ENCODE assay signal across 23 cellular contexts in the genomic region with DNA sequence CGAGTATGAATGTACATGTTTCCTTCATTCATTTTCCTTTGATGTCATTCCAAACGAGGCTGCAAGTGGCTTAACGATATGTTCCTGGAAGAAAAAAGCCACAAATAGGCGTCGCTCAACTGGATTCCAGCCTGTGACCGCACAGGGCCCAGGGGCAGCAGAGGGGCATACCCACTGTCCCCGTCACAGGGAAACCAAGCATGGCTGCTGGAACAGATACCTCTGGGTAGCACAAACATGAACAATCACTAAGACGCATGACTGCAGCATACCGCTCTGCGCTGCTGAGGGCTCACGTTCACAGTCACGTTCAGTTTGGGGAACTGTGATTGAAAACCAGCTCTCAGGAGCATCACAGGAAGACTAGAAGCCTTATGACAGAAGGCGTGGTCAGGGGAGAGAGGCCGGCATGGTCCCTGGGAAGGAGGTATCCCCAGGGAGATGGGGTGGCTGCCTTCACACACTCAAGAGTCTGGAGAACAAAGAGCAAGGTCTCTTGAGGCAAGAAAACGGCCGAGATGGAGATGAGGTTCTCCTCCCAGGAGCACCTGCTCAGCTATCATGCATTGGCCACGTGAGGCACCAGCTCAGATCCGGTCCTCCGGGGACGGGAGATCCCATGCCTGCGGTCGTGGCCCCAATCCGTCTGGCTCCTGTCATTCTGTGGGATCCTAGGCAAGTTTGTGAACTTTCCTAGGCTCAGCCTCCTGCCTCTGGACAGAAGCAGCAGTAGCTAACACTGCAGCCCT.
DNase-seq lines count a peak whose midpoint lies in the region; ATAC-seq and TF ChIP-seq lines count a peak whose summit lies in the region.
"Had no signal": no experiment of that assay in that cellular context is flagged by ENCODE, and none has a peak within 500 bp of the region (broad histone marks: within the 10 kb centered on the region; RNA-seq: fewer than 3 reads in every experiment).

No MANE protein-coding gene starts in this region.

- no peak for ATAC-seq in foreskin keratinocyte
- ATAC-seq: Panc1 had no signal

- in situ Hi-C loops in mammary epithelial cell (cut with MboI; ENCODE audit: low sequenced_read_pairs in 2 of 2), result no loop called here

- intact Hi-C loops in mammary epithelial cell (cut with micrococcal nuclease), result no loop called here
- intact Hi-C loops in activated CD4-positive, alpha-beta memory T cell treated with anti-CD3 and anti-CD28 coated beads for 36 hours (cut with micrococcal nuclease), result no loop called here

- no peak overlapping the region for H3K9ac ChIP-seq in mammary epithelial cell (ENCODE audit: insufficient read depth, low read length)
- H3K9ac ChIP-seq: GM23248, SK-N-SH had no signal

- CTCF ChIA-PET in mammary epithelial cell (lab: Charles Lee; ENCODE audit: low non-redundant PET), result no interaction called here
- CTCF ChIA-PET in activated CD4-positive, alpha-beta memory T cell treated with anti-CD3 and anti-CD28 coated beads for 36 hours (lab: Charles Lee), result no interaction called here

- no peaks in the 10 kb centered on the region for H3K36me3 Mint-ChIP-seq in activated T-cell treated with anti-CD3 and anti-CD28 coated beads, Interleukin-2, amount 50 U/mL, for 24 hours (ENCODE audit: low read depth)
- H3K36me3 Mint-ChIP-seq in mesothelial cell of epicardium, result peaks cover 28% of the 10 kb centered on the region
- H3K36me3 Mint-ChIP-seq in activated CD4-positive, alpha-beta memory T cell treated with anti-CD3 and anti-CD28 coated beads for 36 hours, result peaks cover 2% of the 10 kb centered on the region

- H3K4me3 Mint-ChIP-seq in activated T-cell treated with anti-CD3 and anti-CD28 coated beads, Interleukin-2, amount 50 U/mL, for 24 hours, result no peak overlapping the region
- H3K4me3 Mint-ChIP-seq in mesothelial cell of epicardium, result no peak overlapping the region
- no peak overlapping the region for H3K4me3 Mint-ChIP-seq in activated CD4-positive, alpha-beta memory T cell treated with anti-CD3 and anti-CD28 coated beads for 36 hours

- no peaks in the 10 kb centered on the region for H3K36me3 ChIP-seq in mammary epithelial cell (ENCODE audit: insufficient read depth, low read length)

- peaks cover 27% of the 10 kb centered on the region for H3K9me3 ChIP-seq in mammary epithelial cell (replicated peaks; ENCODE audit: insufficient read depth, low read length)
- H3K9me3 ChIP-seq: HAP-1, SK-N-SH had no signal

- H3K27me3 ChIP-seq in mammary epithelial cell (ENCODE audit: insufficient read depth, low read length), result no peaks in the 10 kb centered on the region
- H3K27me3 ChIP-seq in foreskin keratinocyte, result no peaks in the 10 kb centered on the region

- peak; percentile 6 for DNase-seq in activated T-cell treated with anti-CD3 and anti-CD28 coated beads, Interleukin-2, amount 50 U/mL, for 24 hours
- no peak for DNase-seq in activated T-cell treated with anti-CD3 and anti-CD28 coated beads, Interleukin-2, amount 50 U/mL, for 1 hour
- DNase-seq in coronary artery (ENCODE audit: low spot score) (peak; percentile 64), mesothelial cell of epicardium (ENCODE audit: low spot score in 2 of 2, unreplicated experiment in 2 of 2) (no peak), mammary epithelial cell (no peak), foreskin keratinocyte (no peak)
- no peak for DNase-seq in activated CD4-positive, alpha-beta memory T cell treated with anti-CD3 and anti-CD28 coated beads for 36 hours
- DNase-seq: DMS53; GDM1; GM23248; KG1; NCI-H1092; NCI-H1694; NCI-H2081; NCI-H2171; NCI-H345; NCI-H524; NCI-H774; NK-92 treated with Interleukin-12 subunit alpha and Interleukin-12 subunit beta, amount 100 ng/mL, for 24 hours; SIG-M5; SK-N-SH had no signal

- no peaks in the 10 kb centered on the region for H3K4me1 ChIP-seq in mammary epithelial cell (ENCODE audit: insufficient read depth, low read length)
- H3K4me1 ChIP-seq in foreskin keratinocyte, result no peaks in the 10 kb centered on the region
- H3K4me1 ChIP-seq: HAP-1 had no signal

- no peak overlapping the region for H2AFZ ChIP-seq in mammary epithelial cell (ENCODE audit: low read depth, low read length)
- H2AFZ ChIP-seq: GM23248 had no signal

- no peaks in the 10 kb centered on the region for H4K20me1 ChIP-seq in mammary epithelial cell (ENCODE audit: insufficient read depth, low read length)

- H3K9me3 Mint-ChIP-seq in activated T-cell treated with anti-CD3 and anti-CD28 coated beads, Interleukin-2, amount 50 U/mL, for 24 hours, result peaks cover 3% of the 10 kb centered on the region
- H3K9me3 Mint-ChIP-seq in mesothelial cell of epicardium, result peaks cover 8% of the 10 kb centered on the region
- peaks cover 12% of the 10 kb centered on the region for H3K9me3 Mint-ChIP-seq in activated CD4-positive, alpha-beta memory T cell treated with anti-CD3 and anti-CD28 coated beads for 36 hours

- peaks cover 10% of the 10 kb centered on the region for H3K4me1 Mint-ChIP-seq in activated T-cell treated with anti-CD3 and anti-CD28 coated beads, Interleukin-2, amount 50 U/mL, for 24 hours (ENCODE audit: low read depth)
- H3K4me1 Mint-ChIP-seq in mesothelial cell of epicardium, result peaks cover 9% of the 10 kb centered on the region
- H3K4me1 Mint-ChIP-seq in activated CD4-positive, alpha-beta memory T cell treated with anti-CD3 and anti-CD28 coated beads for 36 hours (ENCODE audit: low read depth), result peaks cover 8% of the 10 kb centered on the region

- POLR2A ChIA-PET in activated CD4-positive, alpha-beta memory T cell treated with anti-CD3 and anti-CD28 coated beads for 36 hours (lab: Charles Lee), result no interaction called here

- BruUV-seq in mammary epithelial cell (replicated peaks; lab: Mats Ljungman, UMichigan), result no TSS peak

- no peaks in the 10 kb centered on the region for H3K27me3 Mint-ChIP-seq in activated T-cell treated with anti-CD3 and anti-CD28 coated beads, Interleukin-2, amount 50 U/mL, for 24 hours
- H3K27me3 Mint-ChIP-seq in mesothelial cell of epicardium (ENCODE audit: low read depth), result no peaks in the 10 kb centered on the region
- no peaks in the 10 kb centered on the region for H3K27me3 Mint-ChIP-seq in activated CD4-positive, alpha-beta memory T cell treated with anti-CD3 and anti-CD28 coated beads for 36 hours

- no peaks in the 10 kb centered on the region for H3K79me2 ChIP-seq in mammary epithelial cell (ENCODE audit: insufficient read depth, low read length)

- 59% methylated on average over 21 of the region's 23 CpGs for WGBS in mammary epithelial cell (ENCODE audit: low coverage, missing lambda C conversion rate)

- H3K27ac ChIP-seq in coronary artery (no peak overlapping the region), mammary epithelial cell (ENCODE audit: insufficient read depth, low read depth, low read length) (no peak overlapping the region), foreskin keratinocyte (no peak overlapping the region)
- H3K27ac ChIP-seq: GM23248 had no signal

- H3K4me3 ChIP-seq in coronary artery, result no peak overlapping the region
- no peak overlapping the region for H3K4me3 ChIP-seq in mammary epithelial cell (replicated peaks in 1 of 3; ENCODE audit: insufficient read depth in 1 of 3, low read depth in 2 of 3, low read length in 3 of 3)
- H3K4me3 ChIP-seq: GM23248, HAP-1 had no signal

- no peak overlapping the region for H3K27ac Mint-ChIP-seq in activated T-cell treated with anti-CD3 and anti-CD28 coated beads, Interleukin-2, amount 50 U/mL, for 24 hours
- H3K27ac Mint-ChIP-seq in mesothelial cell of epicardium, result peak overlapping the region; percentile 68
- no peak overlapping the region for H3K27ac Mint-ChIP-seq in activated CD4-positive, alpha-beta memory T cell treated with anti-CD3 and anti-CD28 coated beads for 36 hours

- no peak for TF ChIP-seq CTCF in coronary artery (IDR thresholded peaks at IDR 0.05)
- TF ChIP-seq CTCF in mesothelial cell of epicardium (IDR thresholded peaks at IDR 0.05; ENCODE audit: unreplicated experiment), result no peak
- TF ChIP-seq CTCF in mammary epithelial cell (conservative IDR thresholded peaks at IDR 0.05 in 1 of 2, IDR thresholded peaks at IDR 0.05 in 1 of 2; ENCODE audit: extremely low read depth in 1 of 2, insufficient read depth in 1 of 2, low read depth in 1 of 2, low read length in 2 of 2), result no peak
- TF ChIP-seq CTCF in foreskin keratinocyte (conservative IDR thresholded peaks at IDR 0.05), result no peak

- dilution Hi-C loops in mammary epithelial cell (cut with HindIII; ENCODE audit: low sequenced_read_pairs), result no loop called here

- H3K4me2 ChIP-seq in mammary epithelial cell (ENCODE audit: insufficient read depth, low read depth, low read length), result no peak overlapping the region
- H3K4me2 ChIP-seq: SK-N-SH had no signal

Comparison
In these comparisons a context has a peak if more than half of its experiments do, and no peak if none do; other contexts are left out.
1. DNase-seq: peak in activated T-cell treated with anti-CD3 and anti-CD28 coated beads, Interleukin-2, amount 50 U/mL, for 24 hours (single experiment) and coronary artery (single experiment); none in activated T-cell treated with anti-CD3 and anti-CD28 coated beads, Interleukin-2, amount 50 U/mL, for 1 hour (single experiment), mesothelial cell of epicardium (0 of 2), mammary epithelial cell (single experiment), foreskin keratinocyte (0 of 2) and activated CD4-positive, alpha-beta memory T cell treated with anti-CD3 and anti-CD28 coated beads for 36 hours (single experiment).